26 cellular contexts compared by ENCODE assay signal in genomic region chr5:1698589-1699316, GRCh38.
DNase-seq lines count a peak whose midpoint lies in the region; ATAC-seq and TF ChIP-seq lines count a peak whose summit lies in the region.
"Had no signal": no experiment of that assay in that cellular context is flagged by ENCODE, and none has a peak within 500 bp of the region (broad histone marks: within the 10 kb centered on the region; RNA-seq: fewer than 3 reads in every experiment).

No MANE protein-coding gene starts in this region.

- no peaks in the 10 kb centered on the region for H3K36me3 Mint-ChIP-seq in activated CD8-positive, alpha-beta T cell treated with anti-CD3 and anti-CD28 coated beads for 36 hours (ENCODE audit: low read depth)
- H3K36me3 Mint-ChIP-seq in activated CD8-positive, alpha-beta T cell treated with anti-CD3 and anti-CD28 coated beads, Interleukin-2, amount 10 ng/mL, durations not matched to agents 7 days and 5 days (ENCODE audit: low read depth) = no peaks in the 10 kb centered on the region
- H3K36me3 Mint-ChIP-seq in activated T-helper 17 cell treated with anti-CD3 and anti-CD28 coated beads, Interleukin-2, amount 50 U/mL, for 72 hours (ENCODE audit: low read depth) = no peaks in the 10 kb centered on the region
- H3K36me3 Mint-ChIP-seq in naive thymus-derived CD8-positive, alpha-beta T cell = no peaks in the 10 kb centered on the region
- H3K36me3 Mint-ChIP-seq: CD4-positive, alpha-beta memory T cell had no signal

- peaks cover 24% of the 10 kb centered on the region for H3K4me1 Mint-ChIP-seq in activated CD8-positive, alpha-beta T cell treated with anti-CD3 and anti-CD28 coated beads for 36 hours (ENCODE audit: low read depth)
- no peaks in the 10 kb centered on the region for H3K4me1 Mint-ChIP-seq in activated CD8-positive, alpha-beta T cell treated with anti-CD3 and anti-CD28 coated beads, Interleukin-2, amount 10 ng/mL, durations not matched to agents 7 days and 5 days (ENCODE audit: low read depth)
- H3K4me1 Mint-ChIP-seq in activated T-helper 17 cell treated with anti-CD3 and anti-CD28 coated beads, Interleukin-2, amount 50 U/mL, for 72 hours = no peaks in the 10 kb centered on the region
- peaks cover 0 to 10% (median 3%) of the 10 kb centered on the region in 4 donors for H3K4me1 Mint-ChIP-seq in naive thymus-derived CD8-positive, alpha-beta T cell

- H3K27ac Mint-ChIP-seq in activated CD8-positive, alpha-beta T cell treated with anti-CD3 and anti-CD28 coated beads for 36 hours = no peak overlapping the region
- H3K27ac Mint-ChIP-seq in activated CD8-positive, alpha-beta T cell treated with anti-CD3 and anti-CD28 coated beads, Interleukin-2, amount 10 ng/mL, durations not matched to agents 7 days and 5 days = no peak overlapping the region
- no peak overlapping the region for H3K27ac Mint-ChIP-seq in activated T-helper 17 cell treated with anti-CD3 and anti-CD28 coated beads, Interleukin-2, amount 50 U/mL, for 72 hours
- H3K27ac Mint-ChIP-seq in naive thymus-derived CD8-positive, alpha-beta T cell = peak overlapping the region in 2 of 10 donors; percentile 54 to 73
- H3K27ac Mint-ChIP-seq: CD4-positive, alpha-beta memory T cell had no signal

- no peak for TF ChIP-seq CTCF in activated CD8-positive, alpha-beta T cell treated with anti-CD3 and anti-CD28 coated beads for 36 hours (IDR thresholded peaks at IDR 0.05)
- no peak for TF ChIP-seq CTCF in GM10248 (IDR thresholded peaks at IDR 0.05; ENCODE audit: control extremely low read depth, extremely low read depth, low read depth, missing control alignments)

- intact Hi-C loops in activated CD8-positive, alpha-beta T cell treated with anti-CD3 and anti-CD28 coated beads for 36 hours (cut with micrococcal nuclease) = no loop called here

- H3K27me3 Mint-ChIP-seq in activated CD8-positive, alpha-beta T cell treated with anti-CD3 and anti-CD28 coated beads for 36 hours = peaks cover 18% of the 10 kb centered on the region
- H3K27me3 Mint-ChIP-seq in activated CD8-positive, alpha-beta T cell treated with anti-CD3 and anti-CD28 coated beads, Interleukin-2, amount 10 ng/mL, durations not matched to agents 7 days and 5 days (ENCODE audit: low read depth) = peaks cover 12% of the 10 kb centered on the region
- peaks cover 33% of the 10 kb centered on the region for H3K27me3 Mint-ChIP-seq in activated T-helper 17 cell treated with anti-CD3 and anti-CD28 coated beads, Interleukin-2, amount 50 U/mL, for 72 hours
- H3K27me3 Mint-ChIP-seq in naive thymus-derived CD8-positive, alpha-beta T cell = peaks cover 3 to 23% (median 18%) of the 10 kb centered on the region in 5 donors

- H3K9me3 Mint-ChIP-seq in activated CD8-positive, alpha-beta T cell treated with anti-CD3 and anti-CD28 coated beads for 36 hours = no peaks in the 10 kb centered on the region
- H3K9me3 Mint-ChIP-seq in activated CD8-positive, alpha-beta T cell treated with anti-CD3 and anti-CD28 coated beads, Interleukin-2, amount 10 ng/mL, durations not matched to agents 7 days and 5 days (ENCODE audit: insufficient read depth) = no peaks in the 10 kb centered on the region
- no peaks in the 10 kb centered on the region for H3K9me3 Mint-ChIP-seq in activated T-helper 17 cell treated with anti-CD3 and anti-CD28 coated beads, Interleukin-2, amount 50 U/mL, for 72 hours
- H3K9me3 Mint-ChIP-seq in naive thymus-derived CD8-positive, alpha-beta T cell = no peaks in the 10 kb centered on the region
- H3K9me3 Mint-ChIP-seq: CD4-positive, alpha-beta memory T cell had no signal

- no peak overlapping the region for H3K4me3 Mint-ChIP-seq in activated CD8-positive, alpha-beta T cell treated with anti-CD3 and anti-CD28 coated beads for 36 hours
- no peak overlapping the region for H3K4me3 Mint-ChIP-seq in activated CD8-positive, alpha-beta T cell treated with anti-CD3 and anti-CD28 coated beads, Interleukin-2, amount 10 ng/mL, durations not matched to agents 7 days and 5 days
- H3K4me3 Mint-ChIP-seq in activated T-helper 17 cell treated with anti-CD3 and anti-CD28 coated beads, Interleukin-2, amount 50 U/mL, for 72 hours = no peak overlapping the region
- peak overlapping the region in 1 of 10 donors; percentile 18 for H3K4me3 Mint-ChIP-seq in naive thymus-derived CD8-positive, alpha-beta T cell
- H3K4me3 Mint-ChIP-seq: CD4-positive, alpha-beta memory T cell had no signal

- ATAC-seq in activated CD8-positive, alpha-beta T cell treated with anti-CD3 and anti-CD28 coated beads for 36 hours = peak; percentile 88
- no peak for ATAC-seq in activated CD8-positive, alpha-beta T cell treated with anti-CD3 and anti-CD28 coated beads, Interleukin-2, amount 10 ng/mL, durations not matched to agents 7 days and 5 days
- peak; percentile 40 for ATAC-seq in activated T-helper 17 cell treated with anti-CD3 and anti-CD28 coated beads, Interleukin-2, amount 50 U/mL, for 72 hours (replicated peaks)
- peak; percentile 47 to 73 for ATAC-seq in naive thymus-derived CD8-positive, alpha-beta T cell
- ATAC-seq in GM21528 (IDR thresholded peaks at IDR 0.05; ENCODE audit: low FRiP score, unreplicated experiment) = no peak
- ATAC-seq: A549, GM12878, PC-3, Right ventricle myocardium inferior had no signal

- CTCF ChIA-PET in activated CD8-positive, alpha-beta T cell treated with anti-CD3 and anti-CD28 coated beads for 36 hours (lab: Charles Lee) = no interaction called here
- CTCF ChIA-PET in activated CD8-positive, alpha-beta T cell treated with anti-CD3 and anti-CD28 coated beads, Interleukin-2, amount 10 ng/mL, durations not matched to agents 7 days and 5 days (lab: Charles Lee) = no interaction called here
- CTCF ChIA-PET in GM10248 (lab: Yijun Ruan, JAX) = no interaction called here

- POLR2A ChIA-PET in activated CD8-positive, alpha-beta T cell treated with anti-CD3 and anti-CD28 coated beads for 36 hours (lab: Charles Lee) = interaction anchor here (0.8 kb wide), 1 partner anchor 27 kb away, joined by 4 read pairs; no protein-coding TSS in a partner anchor
- POLR2A ChIA-PET in activated CD8-positive, alpha-beta T cell treated with anti-CD3 and anti-CD28 coated beads, Interleukin-2, amount 10 ng/mL, durations not matched to agents 7 days and 5 days (lab: Charles Lee) = no interaction called here
- POLR2A ChIA-PET in GM10248 (lab: Yijun Ruan, JAX) = no interaction called here
- POLR2A ChIA-PET in naive thymus-derived CD8-positive, alpha-beta T cell (lab: Charles Lee) = no interaction called here

- peak; percentile 30 for DNase-seq in activated CD8-positive, alpha-beta T cell treated with anti-CD3 and anti-CD28 coated beads for 36 hours
- DNase-seq in activated CD8-positive, alpha-beta T cell treated with anti-CD3 and anti-CD28 coated beads, Interleukin-2, amount 10 ng/mL, durations not matched to agents 7 days and 5 days = no peak
- DNase-seq in GM10248 (ENCODE audit: extremely low spot score) (peak; percentile 15), amniotic stem cell (lab: John Stamatoyannopoulos, UW) (no peak)
- peak in 2 of 10 donors; percentile 6 to 15 for DNase-seq in naive thymus-derived CD8-positive, alpha-beta T cell
- DNase-seq: AML-193; C1 segment of cervical spinal cord; CD4-positive, alpha-beta memory T cell; COR-L47; DMS53; HCEC 1CT; IMR-90; MM.1S; NCI-H1417; NCI-H1694; NCI-H2029 treated with DMSO at 0.1 percent for 48 hours; NCI-H446 treated with DMSO at 0.1 percent for 48 hours; NCI-H526; NCI-H82; NK-92 treated with Interleukin-12 subunit alpha and Interleukin-12 subunit beta, amount 100 ng/mL, for 24 hours had no signal

Comparison
In these comparisons a context has a peak if more than half of its experiments do, and no peak if none do; other contexts are left out.
1. ATAC-seq: peak in activated CD8-positive, alpha-beta T cell treated with anti-CD3 and anti-CD28 coated beads for 36 hours (single experiment), activated T-helper 17 cell treated with anti-CD3 and anti-CD28 coated beads, Interleukin-2, amount 50 U/mL, for 72 hours (single experiment) and naive thymus-derived CD8-positive, alpha-beta T cell (2 of 2); none in activated CD8-positive, alpha-beta T cell treated with anti-CD3 and anti-CD28 coated beads, Interleukin-2, amount 10 ng/mL, durations not matched to agents 7 days and 5 days (single experiment) and GM21528 (single experiment).
2. DNase-seq: peak in activated CD8-positive, alpha-beta T cell treated with anti-CD3 and anti-CD28 coated beads for 36 hours (single experiment) and GM10248 (single experiment); none in activated CD8-positive, alpha-beta T cell treated with anti-CD3 and anti-CD28 coated beads, Interleukin-2, amount 10 ng/mL, durations not matched to agents 7 days and 5 days (single experiment) and amniotic stem cell (single experiment).